26 cellular contexts compared by ENCODE assay signal in genomic region chr9:136322756-136323330, GRCh38. TPM values are rescaled to one million over a fixed set of nuclear protein-coding genes. Genes with fewer than 3 reads are reported as not detected.
"Had no signal": no experiment of that assay in that cellular context is flagged by ENCODE, and none has a peak within 500 bp of the region (broad histone marks: within the 10 kb centered on the region; RNA-seq: fewer than 3 reads in every experiment).

No MANE protein-coding gene starts in this region.

- FAIRE-seq: urothelium cell line had no signal

- H3K9me3 Mint-ChIP-seq: endodermal cell; naive thymus-derived CD4-positive, alpha-beta T cell had no signal

- H3K4me3 Mint-ChIP-seq: endodermal cell, type B pancreatic cell had no signal

- H3K27ac Mint-ChIP-seq: endodermal cell, type B pancreatic cell had no signal

- H3K27me3 Mint-ChIP-seq: type B pancreatic cell had no signal

- H3K27ac ChIP-seq: colonic mucosa, gastrocnemius medialis, heart right ventricle, left ventricle myocardium inferior, sigmoid colon, stomach, thoracic aorta had no signal

- H3K4me3 ChIP-seq: colonic mucosa, gastrocnemius medialis, heart right ventricle, left ventricle myocardium inferior, lung, sigmoid colon, skin epidermis, stomach, thoracic aorta had no signal

- H3K27me3 ChIP-seq: sigmoid colon had no signal

- H3K4me1 ChIP-seq: colonic mucosa had no signal

- ATAC-seq: gastrocnemius medialis; heart right ventricle; left cardiac atrium; naive thymus-derived CD4-positive, alpha-beta T cell had no signal

- DNase-seq: colonic mucosa; effector CD4-positive, alpha-beta T cell; endodermal cell; gastrocnemius medialis; hypothalamus; islet precursor cell; left cardiac atrium; left ventricle myocardium inferior; naive thymus-derived CD4-positive, alpha-beta T cell; sigmoid colon; stimulated activated CD4-positive, alpha-beta T cell treated with anti-CD3 and anti-CD28 coated beads, Interleukin-2, amount 100 ng/mL, for 24 hours; stimulated activated naive CD4-positive, alpha-beta T cell; stomach had no signal

- H3K9me3 ChIP-seq: colonic mucosa, gastrocnemius medialis, sigmoid colon, stomach, thoracic aorta had no signal

- H3K36me3 ChIP-seq: colonic mucosa, gastrocnemius medialis, heart right ventricle, left ventricle myocardium inferior, sigmoid colon, stomach, thoracic aorta had no signal

- H3K36me3 Mint-ChIP-seq: naive thymus-derived CD4-positive, alpha-beta T cell; type B pancreatic cell had no signal

RNA-seq across cellular contexts. Expression of gene CCDC187, which starts 18.9 kb away (rescaled TPM):
- total RNA-seq: dermis microvascular lymphatic vessel endothelial cell, esophagus mucosa, fibroblast of lung, gastrocnemius medialis, left cardiac atrium, left ventricle myocardium inferior, mesenteric fat pad, osteocyte, pulmonary artery endothelial cell, sigmoid colon, thoracic aorta had no signal
- polyA plus RNA-seq: fibroblast of lung; naive thymus-derived CD4-positive, alpha-beta T cell; neural cell had no signal
